Comparison of ENCODE assay signal across 1 cellular context in genomic region chr17:44536090-44536960, GRCh38.
A peak's percentile ranks its signal among the peaks of the same experiment; 100 is the strongest.
TF ChIP-seq lines count a peak whose summit lies in the region.

No MANE protein-coding gene starts in this region.

TF ChIP-seq in HEK293, 187 proteins besides CTCF, POLR2A, EP300 and RAD21 (continued from another document):
- TF ChIP-seq ZNF518A (tag by site-specific recombination; conservative IDR thresholded peaks at IDR 0.05; ENCODE audit: low read depth), result 0 out of 2 replicates have a peak, but pooled peaks have one; percentile 21
- peak; percentile 18; the same call in 1 of the 2 replicates for TF ChIP-seq GLIS1 (tag by site-specific recombination; IDR thresholded peaks at IDR 0.05)
- TF ChIP-seq ZNF692 (tag by site-specific recombination; IDR thresholded peaks at IDR 0.05), result no peak
- 0 out of 2 replicates have a peak, but pooled peaks have one; percentile 18 for TF ChIP-seq ZNF600 (tag by site-specific recombination; IDR thresholded peaks at IDR 0.05)
